15 cellular contexts compared by ENCODE assay signal in genomic region chr1:9111357-9111691, GRCh38. TPM values are rescaled to one million over a fixed set of nuclear protein-coding genes. Genes with fewer than 3 reads are reported as not detected.
"Had no signal": no experiment of that assay in that cellular context is flagged by ENCODE, and none has a peak within 500 bp of the region (broad histone marks: within the 10 kb centered on the region; RNA-seq: fewer than 3 reads in every experiment).

No MANE protein-coding gene starts in this region.

- H3K36me3 ChIP-seq: neutrophil, pancreas had no signal

- H3K4me3 ChIP-seq: pancreas, psoas muscle, right atrium auricular region, tibial artery had no signal

- H3K27ac ChIP-seq: neutrophil, pancreas, right atrium auricular region, tibial artery, VCaP had no signal

- H3K4me3 Mint-ChIP-seq: activated CD4-positive, alpha-beta T cell treated with anti-CD3 and anti-CD28 coated beads, Interleukin-2, amount 10 ng/mL, durations not matched to agents 24 days and 14 days; activated CD8-positive, alpha-beta memory T cell treated with anti-CD3 and anti-CD28 coated beads, Interleukin-2, amount 10 ng/mL, durations not matched to agents 7 days and 5 days; activated CD8-positive, alpha-beta T cell treated with anti-CD3 and anti-CD28 coated beads for 36 hours; activated naive CD4-positive, alpha-beta T cell treated with anti-CD3 and anti-CD28 coated beads, Interleukin-2, amount 50 U/mL, for 24 hours; brain; dendritic cell treated with granulocyte-macrophage colony-stimulating factor and Interleukin-4, amounts not matched to agents 40 ng/mL and 50 ng/mL, for 4 days; natural killer cell treated with Interleukin-12 subunit alpha and Interleukin-12 subunit beta and Interleukin-15 and Interleukin-18, amount 100 ng/mL, for 72 hours; stimulated activated naive CD8-positive, alpha-beta T cell treated with anti-CD3 and anti-CD28 coated beads, Interleukin-15, amount 100 ng/mL, for 72 hours had no signal

- H3K27ac Mint-ChIP-seq: activated CD4-positive, alpha-beta T cell treated with anti-CD3 and anti-CD28 coated beads, Interleukin-2, amount 10 ng/mL, durations not matched to agents 24 days and 14 days; activated CD8-positive, alpha-beta memory T cell treated with anti-CD3 and anti-CD28 coated beads, Interleukin-2, amount 10 ng/mL, durations not matched to agents 7 days and 5 days; activated CD8-positive, alpha-beta T cell treated with anti-CD3 and anti-CD28 coated beads for 36 hours; activated naive CD4-positive, alpha-beta T cell treated with anti-CD3 and anti-CD28 coated beads, Interleukin-2, amount 50 U/mL, for 24 hours; brain; dendritic cell treated with granulocyte-macrophage colony-stimulating factor and Interleukin-4, amounts not matched to agents 40 ng/mL and 50 ng/mL, for 4 days; natural killer cell treated with Interleukin-12 subunit alpha and Interleukin-12 subunit beta and Interleukin-15 and Interleukin-18, amount 100 ng/mL, for 72 hours; stimulated activated naive CD8-positive, alpha-beta T cell treated with anti-CD3 and anti-CD28 coated beads, Interleukin-15, amount 100 ng/mL, for 72 hours had no signal

- H3K4me1 Mint-ChIP-seq: activated naive CD4-positive, alpha-beta T cell treated with anti-CD3 and anti-CD28 coated beads, Interleukin-2, amount 50 U/mL, for 24 hours had no signal

- H3K9me3 Mint-ChIP-seq: activated CD4-positive, alpha-beta T cell treated with anti-CD3 and anti-CD28 coated beads, Interleukin-2, amount 10 ng/mL, durations not matched to agents 24 days and 14 days; activated CD8-positive, alpha-beta T cell treated with anti-CD3 and anti-CD28 coated beads for 36 hours; activated naive CD4-positive, alpha-beta T cell treated with anti-CD3 and anti-CD28 coated beads, Interleukin-2, amount 50 U/mL, for 24 hours; brain; dendritic cell treated with granulocyte-macrophage colony-stimulating factor and Interleukin-4, amounts not matched to agents 40 ng/mL and 50 ng/mL, for 4 days; natural killer cell treated with Interleukin-12 subunit alpha and Interleukin-12 subunit beta and Interleukin-15 and Interleukin-18, amount 100 ng/mL, for 72 hours; stimulated activated naive CD8-positive, alpha-beta T cell treated with anti-CD3 and anti-CD28 coated beads, Interleukin-15, amount 100 ng/mL, for 72 hours had no signal

- FAIRE-seq: frontal cortex, pancreas had no signal

- H3K9me3 ChIP-seq: neutrophil, pancreas, psoas muscle, right atrium auricular region, tibial artery had no signal

- H3K27me3 ChIP-seq: neutrophil, pancreas, right atrium auricular region, tibial artery had no signal

- H3K4me1 ChIP-seq: pancreas had no signal

- H3K36me3 Mint-ChIP-seq: activated CD8-positive, alpha-beta memory T cell treated with anti-CD3 and anti-CD28 coated beads, Interleukin-2, amount 10 ng/mL, durations not matched to agents 7 days and 5 days; activated naive CD4-positive, alpha-beta T cell treated with anti-CD3 and anti-CD28 coated beads, Interleukin-2, amount 50 U/mL, for 24 hours; brain; natural killer cell treated with Interleukin-12 subunit alpha and Interleukin-12 subunit beta and Interleukin-15 and Interleukin-18, amount 100 ng/mL, for 72 hours had no signal

- H3K27me3 Mint-ChIP-seq: activated CD4-positive, alpha-beta T cell treated with anti-CD3 and anti-CD28 coated beads, Interleukin-2, amount 10 ng/mL, durations not matched to agents 24 days and 14 days; activated CD8-positive, alpha-beta memory T cell treated with anti-CD3 and anti-CD28 coated beads, Interleukin-2, amount 10 ng/mL, durations not matched to agents 7 days and 5 days; activated CD8-positive, alpha-beta T cell treated with anti-CD3 and anti-CD28 coated beads for 36 hours; activated naive CD4-positive, alpha-beta T cell treated with anti-CD3 and anti-CD28 coated beads, Interleukin-2, amount 50 U/mL, for 24 hours; natural killer cell treated with Interleukin-12 subunit alpha and Interleukin-12 subunit beta and Interleukin-15 and Interleukin-18, amount 100 ng/mL, for 72 hours; stimulated activated naive CD8-positive, alpha-beta T cell treated with anti-CD3 and anti-CD28 coated beads, Interleukin-15, amount 100 ng/mL, for 72 hours had no signal

RNA-seq across cellular contexts. Expression of gene SLC2A5, which starts 41.9 kb away (rescaled TPM):
- total RNA-seq: activated CD4-positive, alpha-beta T cell treated with anti-CD3 and anti-CD28 coated beads, Interleukin-2, amount 10 ng/mL, durations not matched to agents 24 days and 14 days; activated CD8-positive, alpha-beta memory T cell treated with anti-CD3 and anti-CD28 coated beads, Interleukin-2, amount 10 ng/mL, durations not matched to agents 7 days and 5 days; activated CD8-positive, alpha-beta T cell treated with anti-CD3 and anti-CD28 coated beads for 36 hours; natural killer cell treated with Interleukin-12 subunit alpha and Interleukin-12 subunit beta and Interleukin-15 and Interleukin-18, amount 100 ng/mL, for 72 hours had no signal
